Comparison of ENCODE assay signal across 9 cellular contexts in the genomic region with DNA sequence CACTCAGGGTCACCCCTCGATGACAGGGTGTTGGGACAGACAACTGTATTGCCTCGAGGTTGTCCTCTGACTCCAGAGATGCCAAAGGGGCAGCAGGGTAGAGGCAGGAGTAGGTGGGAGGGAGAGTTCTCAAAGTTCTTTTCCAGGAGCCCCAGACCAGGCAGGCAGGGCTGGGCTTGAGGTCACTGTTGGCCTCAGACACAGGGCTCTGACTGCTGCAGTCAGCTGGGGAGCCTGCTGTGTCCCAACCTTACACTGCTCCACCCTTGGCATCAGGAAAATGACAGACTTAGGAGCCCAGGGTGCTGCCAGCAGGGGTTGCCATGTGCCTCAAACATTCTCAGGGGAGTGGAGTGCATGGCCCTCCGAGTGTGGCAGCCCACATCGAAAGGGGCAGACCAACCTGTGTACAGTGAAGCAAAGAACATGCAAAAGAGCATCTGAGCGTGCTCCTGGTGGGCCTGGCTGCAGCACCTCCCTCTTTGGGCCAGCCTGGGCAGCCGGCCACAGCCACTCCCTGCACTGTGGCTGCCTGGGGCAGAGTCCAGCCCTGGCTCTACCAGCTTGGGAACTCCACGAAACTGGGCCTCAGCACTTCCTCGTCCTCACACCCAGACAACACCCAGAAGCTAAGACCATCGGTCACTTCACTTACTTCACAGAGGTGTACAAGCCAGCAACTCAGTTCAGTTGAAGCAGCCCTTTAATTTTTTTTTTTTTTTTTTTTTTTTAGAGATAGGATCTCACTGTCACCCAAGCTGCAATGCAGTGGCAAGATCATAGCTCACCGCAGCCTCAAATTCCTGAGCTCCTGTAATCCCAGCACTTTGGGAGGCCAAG. TPM values are rescaled to one million over a fixed set of nuclear protein-coding genes. Genes with fewer than 3 reads are reported as not detected.
A peak's percentile ranks its signal among the peaks of the same experiment; 100 is the strongest.
DNase-seq lines count a peak whose midpoint lies in the region; ATAC-seq and TF ChIP-seq lines count a peak whose summit lies in the region.
"Had no signal": no experiment of that assay in that cellular context is flagged by ENCODE, and none has a peak within 500 bp of the region (broad histone marks: within the 10 kb centered on the region; RNA-seq: fewer than 3 reads in every experiment).

No MANE protein-coding gene starts in this region.

- ATAC-seq in left lobe of liver (peak; percentile 90), upper lobe of left lung (ENCODE audit: low FRiP score in 2 of 2) (peak; percentile 76 to 86), HG03135 (IDR thresholded peaks at IDR 0.05; ENCODE audit: unreplicated experiment) (no peak)

- H3K9me3 ChIP-seq in adipocyte (ENCODE audit: control insufficient read depth, low read length): no peaks in the 10 kb centered on the region
- no peaks in the 10 kb centered on the region for H3K9me3 ChIP-seq in upper lobe of left lung

- peak overlapping the region; percentile 40 for H3K9ac ChIP-seq in adipocyte (ENCODE audit: low read length)

- H3K4me1 ChIP-seq in adipocyte (ENCODE audit: control insufficient read depth, insufficient read depth, low read length) (peaks cover 31% of the 10 kb centered on the region), upper lobe of left lung (peaks cover 0 to 29% (median 12%) of the 10 kb centered on the region in 4 donors)

- no peaks in the 10 kb centered on the region for H3K27me3 ChIP-seq in adipocyte (replicated peaks; ENCODE audit: control insufficient read depth, insufficient read depth, low read length)
- H3K27me3 ChIP-seq in upper lobe of left lung: no peaks in the 10 kb centered on the region

- TF ChIP-seq POLR2A in upper lobe of left lung (IDR thresholded peaks at IDR 0.05): peak in 1 of 4 donors; percentile 23

- DNase-seq in DMS53 (lab: John Stamatoyannopoulos, UW) (peak; percentile 17), DMS53 treated with DMSO at 0.1 percent for 48 hours (lab: John Stamatoyannopoulos, UW; ENCODE audit: unreplicated experiment) (no peak), adipocyte (ENCODE audit: low read depth) (peak; percentile 75), left lobe of liver (ENCODE audit: low spot score) (peak; percentile 92), upper lobe of left lung (peak; percentile 87 to 89), NCI-H345 treated with DMSO at 0.1 percent for 48 hours (lab: John Stamatoyannopoulos, UW; ENCODE audit: unreplicated experiment) (no peak)
- DNase-seq in stimulated activated CD4-positive, alpha-beta T cell treated with anti-CD3 and anti-CD28 coated beads, Interleukin-15, amount 100 ng/mL, for 24 hours: no peak
- DNase-seq: NCI-H1417 treated with DMSO at 0.1 percent for 48 hours had no signal

- no peak for TF ChIP-seq EP300 in upper lobe of left lung (IDR thresholded peaks at IDR 0.05)

- H3K36me3 ChIP-seq in adipocyte (ENCODE audit: control insufficient read depth, insufficient read depth, low read length, severe bottlenecking) (no peaks in the 10 kb centered on the region), upper lobe of left lung (no peaks in the 10 kb centered on the region)

- 47 to 53% methylated on average over 8 to 10 of the region's 10 CpGs for WGBS in upper lobe of left lung, 2 donors

- H3K4me3 ChIP-seq in adipocyte (ENCODE audit: low read length) (no peak overlapping the region), upper lobe of left lung (no peak overlapping the region)

- peak in 1 of 6 experiments; percentile 8 for TF ChIP-seq CTCF in upper lobe of left lung (IDR thresholded peaks at IDR 0.05)

- H3K27ac ChIP-seq in upper lobe of left lung: peak overlapping the region; percentile 18 to 79 (median 32)

RNA-seq across cellular contexts. Expression of a gene that starts 24.0 kb away (rescaled TPM):
- total RNA-seq in left lobe of liver: 0.38 TPM
- total RNA-seq in upper lobe of left lung: 10 to 100 TPM in 5 of 6 donors, 1 to 10 TPM in 1; 9.4 to 26.3 (median 17.0) TPM

RNA-seq across cellular contexts. Expression of a gene that starts 54.8 kb away (rescaled TPM):
- total RNA-seq in left lobe of liver (not detected), upper lobe of left lung (not detected)

Comparison
In these comparisons a context has a peak if more than half of its experiments do, and no peak if none do; other contexts are left out.
1. DNase-seq: peak in DMS53 (single experiment), adipocyte (single experiment), left lobe of liver (single experiment) and upper lobe of left lung (2 of 2); none in DMS53 treated with DMSO at 0.1 percent for 48 hours (single experiment), stimulated activated CD4-positive, alpha-beta T cell treated with anti-CD3 and anti-CD28 coated beads, Interleukin-15, amount 100 ng/mL, for 24 hours (single experiment) and NCI-H345 treated with DMSO at 0.1 percent for 48 hours (single experiment).